In genomic region chr16:54052271-54052670, GRCh38 we compare ENCODE assay signal across 19 cellular contexts.
DNase-seq lines count a peak whose midpoint lies in the region; ATAC-seq, FAIRE-seq and TF ChIP-seq lines count a peak whose summit lies in the region.
"Had no signal": no experiment of that assay in that cellular context is flagged by ENCODE, and none has a peak within 500 bp of the region (broad histone marks: within the 10 kb centered on the region; RNA-seq: fewer than 3 reads in every experiment).

No MANE protein-coding gene starts in this region.

- H3F3A ChIP-seq in SK-N-SH (replicated peaks; ENCODE audit: insufficient read depth), result peaks cover 11% of the 10 kb centered on the region

- no peaks in the 10 kb centered on the region for H3K9me2 ChIP-seq in SK-N-SH

- H2BK5ac ChIP-seq in H1 (ENCODE audit: low read depth, low read length), result no peak overlapping the region

- H3K9me3 ChIP-seq in SK-N-SH (no peaks in the 10 kb centered on the region), H1 (ENCODE audit: insufficient read depth in 2 of 2, low read depth in 1 of 2, low read length in 1 of 2) (no peaks in the 10 kb centered on the region)
- H3K9me3 ChIP-seq: A549, BLaER1 had no signal

- WGBS in SK-N-SH (ENCODE audit: low lambda C conversion rate), result 64% methylated on average over 5 of the region's 5 CpGs
- 81% methylated on average over 5 of the region's 5 CpGs; no CpG with 5 or more reads in 1 of the 2 experiments for WGBS in H1 (ENCODE audit: extremely low coverage in 1 of 2, insufficient coverage in 1 of 2, insufficient read length in 1 of 2, insufficient replicate concordance in 2 of 2, low coverage in 1 of 2, low lambda C conversion rate in 2 of 2, missing lambda C conversion rate in 1 of 2), 2 experiments

- no peak overlapping the region for H4K5ac ChIP-seq in H1 (ENCODE audit: insufficient read length, low read depth, low read length)

- no peak overlapping the region for H2BK15ac ChIP-seq in H1 (ENCODE audit: low read length)

- POLR2A ChIA-PET in SK-N-SH (lab: Yijun Ruan, JAX), result no interaction called here
- POLR2A ChIA-PET in H1 (lab: Charles Lee; ENCODE audit: partially characterized antibody), result no interaction called here

- H4K91ac ChIP-seq in H1 (replicated peaks; ENCODE audit: insufficient read length, low read length), result peak overlapping the region; percentile 66

- no peak overlapping the region for H2BK120ac ChIP-seq in H1 (replicated peaks; ENCODE audit: low read depth, low read length)

- H3K27ac ChIP-seq in SK-N-SH (ENCODE audit: low read depth in 2 of 2, low read length in 1 of 2), result no peak overlapping the region
- H3K27ac ChIP-seq in H1 (ENCODE audit: low read depth, low read length), result no peak overlapping the region
- H3K27ac ChIP-seq in substantia nigra (ENCODE audit: low read depth, low read length, poor library complexity, severe bottlenecking), result no peak overlapping the region
- H3K27ac ChIP-seq: 22Rv1, A549, BLaER1 had no signal

- H3K23me2 ChIP-seq in H1 (ENCODE audit: low read depth, low read length), result no peaks in the 10 kb centered on the region

- no peak for FAIRE-seq in H1 (lab: Jason Lieb, UNC)
- FAIRE-seq: A549, GM12891, HepG2 had no signal

- no peak for TF ChIP-seq POLR2A in H1 (IDR thresholded peaks at IDR 0.05; ENCODE audit: control extremely low read depth in 1 of 2, low read depth in 2 of 2, low read length in 2 of 2)

- H3K79me2 ChIP-seq in SK-N-SH (ENCODE audit: insufficient read depth), result no peaks in the 10 kb centered on the region
- no peaks in the 10 kb centered on the region for H3K79me2 ChIP-seq in H1 (ENCODE audit: control insufficient read depth in 1 of 2, insufficient read depth in 2 of 2, low read length in 2 of 2)

- H2AK5ac ChIP-seq in H1 (ENCODE audit: low read depth, low read length), result 0 out of 2 replicates have a peak overlapping the region, but pooled peaks have one; percentile 11

- H4K8ac ChIP-seq in H1 (ENCODE audit: extremely low read depth, insufficient read depth, low read length), result no peak overlapping the region

- TF ChIP-seq EP300 in SK-N-SH (IDR thresholded peaks at IDR 0.05; ENCODE audit: borderline replicate concordance in 1 of 2, low read depth in 1 of 2, low read length in 1 of 2) (no peak), H1 (IDR thresholded peaks at IDR 0.05; ENCODE audit: borderline replicate concordance in 1 of 2, low read depth in 2 of 2, low read length in 2 of 2) (no peak)

- H3K79me1 ChIP-seq in H1 (ENCODE audit: low read depth, low read length), result no peaks in the 10 kb centered on the region

- peaks cover 9 to 27% of the 10 kb centered on the region in 2 experiments; a peak in 3 of 4 replicates for H3K4me1 ChIP-seq in SK-N-SH (ENCODE audit: control insufficient read depth in 1 of 2, insufficient read depth in 2 of 2, low read depth in 1 of 2, low read length in 1 of 2)
- peaks cover 19 to 34% (median 30%) of the 10 kb centered on the region in 4 experiments; a peak in 6 of 7 replicates for H3K4me1 ChIP-seq in H1 (replicated peaks in 1 of 4; ENCODE audit: control insufficient read depth in 3 of 4, insufficient read depth in 4 of 4, low read length in 3 of 4)
- H3K4me1 ChIP-seq: A549, BLaER1 had no signal

- 0 out of 2 replicates have a peak overlapping the region, but pooled peaks have one; percentile 26 for H3K18ac ChIP-seq in H1 (ENCODE audit: extremely low read depth, low read length)

- H3K27me3 ChIP-seq in SK-N-SH (ENCODE audit: insufficient read depth), result no peaks in the 10 kb centered on the region
- no peaks in the 10 kb centered on the region; a peak in 1 of 7 replicates for H3K27me3 ChIP-seq in H1 (replicated peaks in 1 of 4; ENCODE audit: control insufficient read depth in 3 of 4, extremely low read depth in 1 of 4, insufficient read depth in 3 of 4, low read length in 3 of 4)
- H3K27me3 ChIP-seq: BLaER1 had no signal

- H3K14ac ChIP-seq in H1 (ENCODE audit: insufficient read length), result no peak overlapping the region

- no peak overlapping the region for H3K4ac ChIP-seq in H1 (replicated peaks; ENCODE audit: insufficient read length, low read depth, low read length)

- TF ChIP-seq RAD21 in SK-N-SH (IDR thresholded peaks at IDR 0.05; ENCODE audit: low read length) (no peak), H1 (IDR thresholded peaks at IDR 0.05 in 1 of 2, conservative IDR thresholded peaks at IDR 0.05 in 1 of 2; ENCODE audit: low read depth in 2 of 2, low read length in 2 of 2) (no peak)

- CTCF ChIA-PET in SK-N-SH (lab: Yijun Ruan, JAX), result interaction anchor here (1.2 to 1.6 kb wide), 3 partner anchors 9 to 161 kb away, joined by 3 to 4 read pairs (median 4); no protein-coding TSS in a partner anchor
- CTCF ChIA-PET in H1 (lab: Charles Lee; ENCODE audit: partially characterized antibody), result interaction anchor here (2.2 kb wide), 1 partner anchor 12 kb away, joined by 5 read pairs; no protein-coding TSS in a partner anchor

- H2AFZ ChIP-seq in SK-N-SH (ENCODE audit: low read depth), result no peak overlapping the region
- H2AFZ ChIP-seq in H1 (ENCODE audit: low read length), result no peak overlapping the region

- TF ChIP-seq CTCF in SK-N-SH (IDR thresholded peaks at IDR 0.05) (no peak), H1 (IDR thresholded peaks at IDR 0.05; ENCODE audit: control extremely low read depth in 1 of 3, insufficient read depth in 1 of 3, low read depth in 1 of 3, low read length in 3 of 3) (no peak)

- no peak overlapping the region for H3K4me2 ChIP-seq in SK-N-SH
- no peak overlapping the region for H3K4me2 ChIP-seq in H1 (ENCODE audit: insufficient read depth in 1 of 2, low read depth in 2 of 2, low read length in 2 of 2)
- H3K4me2 ChIP-seq: A549, BLaER1 had no signal

- H2BK12ac ChIP-seq in H1 (ENCODE audit: low read depth, low read length), result peak overlapping the region; percentile 77; the same call in 1 of the 2 replicates

- H3K36me3 ChIP-seq in SK-N-SH (replicated peaks in 1 of 2; ENCODE audit: control insufficient read depth in 1 of 2, insufficient read depth in 2 of 2, low read length in 1 of 2) (no peaks in the 10 kb centered on the region), H1 (ENCODE audit: control insufficient read depth in 2 of 4, insufficient read depth in 4 of 4, low read length in 3 of 4) (no peaks in the 10 kb centered on the region)

- no peak for DNase-seq in SK-N-SH
- DNase-seq in MV-4-11 (lab: John Stamatoyannopoulos, UW), result peak; percentile 10
- DNase-seq in H1 (ENCODE audit: low read depth in 1 of 2, low spot score in 2 of 2), result no peak
- DNase-seq in substantia nigra (lab: John Stamatoyannopoulos, UW), result no peak
- no peak for DNase-seq in kidney tubule cell (ENCODE audit: low spot score)
- DNase-seq: CD4-positive, alpha-beta memory T cell; DMS153; DMS79; EL; GOT3; H9; KG1 had no signal

- no peak overlapping the region for H3K23ac ChIP-seq in H1 (ENCODE audit: insufficient read length)

- H3K4me3 ChIP-seq in SK-N-SH (ENCODE audit: low read depth in 2 of 2, low read length in 1 of 2), result no peak overlapping the region
- no peak overlapping the region for H3K4me3 ChIP-seq in H1 (ENCODE audit: extremely low read depth in 1 of 4, insufficient read depth in 2 of 4, low read depth in 3 of 4, low read length in 4 of 4)
- H3K4me3 ChIP-seq: A549, BLaER1 had no signal

- H3K9ac ChIP-seq in SK-N-SH (no peak overlapping the region), H1 (replicated peaks in 1 of 4; ENCODE audit: extremely low read depth in 1 of 4, low read depth in 3 of 4, low read length in 3 of 4) (no peak overlapping the region)
- H3K9ac ChIP-seq: BLaER1 had no signal

- ATAC-seq in SK-N-SH treated with all-trans-retinoic acid at 6 μM for 48 hours, result no peak
- no peak for ATAC-seq in GM18867 (IDR thresholded peaks at IDR 0.05; ENCODE audit: unreplicated experiment)
- ATAC-seq: A549, HepG2 had no signal

- no peaks in the 10 kb centered on the region for H4K20me1 ChIP-seq in SK-N-SH (ENCODE audit: insufficient read depth)
- no peaks in the 10 kb centered on the region for H4K20me1 ChIP-seq in H1 (replicated peaks in 1 of 2; ENCODE audit: control insufficient read depth in 1 of 2, insufficient read depth in 2 of 2, low read length in 2 of 2)
- H4K20me1 ChIP-seq: BLaER1 had no signal

- 0 out of 2 replicates have a peak overlapping the region, but pooled peaks have one; percentile 26 for H2BK20ac ChIP-seq in H1 (ENCODE audit: low read length)

- H3K56ac ChIP-seq in H1 (replicated peaks; ENCODE audit: insufficient read length, low read depth, low read length), result no peak overlapping the region

TF ChIP-seq in SK-N-SH, 30 proteins besides CTCF, POLR2A, EP300 and RAD21:
- no peak for TF ChIP-seq FOXM1 (IDR thresholded peaks at IDR 0.05; ENCODE audit: low read depth)
- TF ChIP-seq FOXJ3 (CRISPR knock-in tag; IDR thresholded peaks at IDR 0.05), result no peak
- TF ChIP-seq TCF12 (IDR thresholded peaks at IDR 0.05), result peak; percentile 34; the same call in 1 of the 2 replicates

TF ChIP-seq in SK-N-SH treated with all-trans-retinoic acid at 6 μM for 48 hours, 23 proteins besides CTCF, POLR2A, EP300 and RAD21 (continues in another document):
- no peak for TF ChIP-seq POU6F1 (CRISPR knock-in tag; IDR thresholded peaks at IDR 0.05; ENCODE audit: borderline replicate concordance, low read depth)

TF ChIP-seq in H1, 55 proteins besides CTCF, POLR2A, EP300 and RAD21:
- TF ChIP-seq RNF2 (IDR thresholded peaks at IDR 0.05; ENCODE audit: borderline replicate concordance, low read depth, low read length, missing control alignments, poor library complexity, severe bottlenecking) (no peak), PHF8 (conservative IDR thresholded peaks at IDR 0.05; ENCODE audit: low read depth, low read length) (no peak), HDAC6 (IDR thresholded peaks at IDR 0.05; ENCODE audit: low read depth, low read length) (no peak), BRCA1 (IDR thresholded peaks at IDR 0.05; ENCODE audit: low read depth, low read length) (no peak), CHD1 (IDR thresholded peaks at IDR 0.05; ENCODE audit: low read depth, low read length) (no peak), SP1 (IDR thresholded peaks at IDR 0.05; ENCODE audit: low read depth, low read length) (no peak), NANOG (IDR thresholded peaks at IDR 0.05; ENCODE audit: insufficient read depth, low read depth, low read length, poor library complexity, severe bottlenecking) (no peak), TBP (IDR thresholded peaks at IDR 0.05; ENCODE audit: low read depth, low read length) (no peak), SIRT6 (IDR thresholded peaks at IDR 0.05; ENCODE audit: low read length) (no peak), EZH2 (IDR thresholded peaks at IDR 0.05; ENCODE audit: low read depth, low read length, severe bottlenecking) (no peak), KDM1A (IDR thresholded peaks at IDR 0.05; ENCODE audit: borderline replicate concordance, low read length) (no peak), TEAD4 (IDR thresholded peaks at IDR 0.05; ENCODE audit: low read depth, low read length) (no peak), USF2 (IDR thresholded peaks at IDR 0.05; ENCODE audit: low read length) (no peak)

Comparison
In these comparisons a context has a peak if more than half of its experiments do, and no peak if none do; other contexts are left out.
1. Of the 17 proteins assayed by ChIP-seq in both H1 and SK-N-SH: peak only in H1: none; only in SK-N-SH: TCF12; in both: none; in neither: 16.